ENCODE assay signal across 26 cellular contexts in the genomic region with DNA sequence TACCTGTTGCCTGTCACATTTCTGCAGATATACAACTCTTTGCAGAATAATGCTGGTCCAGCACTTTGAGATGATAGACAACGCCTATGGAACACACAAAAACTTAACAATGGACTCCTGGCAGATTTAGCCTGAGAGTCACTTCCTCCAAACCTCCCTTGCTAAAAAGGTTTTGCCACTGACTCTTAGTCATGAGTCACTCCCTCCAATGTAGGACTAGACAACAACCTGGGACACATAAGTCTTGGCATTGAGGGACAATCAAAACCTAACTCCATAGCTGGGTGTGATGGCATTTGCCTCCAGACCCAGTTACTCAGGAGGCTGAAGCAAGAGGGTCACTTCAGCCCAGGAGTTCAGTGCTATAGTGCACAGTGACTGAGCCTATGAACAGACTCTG. TPM values are rescaled to one million over a fixed set of nuclear protein-coding genes. Genes with fewer than 3 reads are reported as not detected.
DNase-seq lines count a peak whose midpoint lies in the region; ATAC-seq and TF ChIP-seq lines count a peak whose summit lies in the region.
"Had no signal": no experiment of that assay in that cellular context is flagged by ENCODE, and none has a peak within 500 bp of the region (broad histone marks: within the 10 kb centered on the region; RNA-seq: fewer than 3 reads in every experiment).

No MANE protein-coding gene starts in this region.

- no peak overlapping the region for H3K27ac Mint-ChIP-seq in activated CD4-positive, alpha-beta T cell treated with anti-CD3 and anti-CD28 coated beads for 36 hours
- H3K27ac Mint-ChIP-seq: brain; CD14-positive monocyte; mesothelial cell of epicardium; naive thymus-derived CD4-positive, alpha-beta T cell; stimulated activated naive CD8-positive, alpha-beta T cell treated with anti-CD3 and anti-CD28 coated beads, Interleukin-15, Interleukin-2, amounts not matched to agents 100 ng/mL and 50 ng/mL, for 24 hours; T-helper 2 cell treated with Interferon-gamma antibody and Interleukin-4, amounts not matched to agents 5 μg/mL and 100 μg/mL, for 36 hours had no signal

- H3K36me3 Mint-ChIP-seq in activated CD4-positive, alpha-beta T cell treated with anti-CD3 and anti-CD28 coated beads for 36 hours (ENCODE audit: low read depth): no peaks in the 10 kb centered on the region
- H3K36me3 Mint-ChIP-seq: brain, CD14-positive monocyte, mesothelial cell of epicardium had no signal

- no peaks in the 10 kb centered on the region for H3K4me1 Mint-ChIP-seq in activated CD4-positive, alpha-beta T cell treated with anti-CD3 and anti-CD28 coated beads for 36 hours
- H3K4me1 Mint-ChIP-seq: brain; CD14-positive monocyte; mesothelial cell of epicardium; naive thymus-derived CD4-positive, alpha-beta T cell had no signal

- POLR2A ChIA-PET in activated CD4-positive, alpha-beta T cell treated with anti-CD3 and anti-CD28 coated beads for 36 hours (lab: Charles Lee): no interaction called here

- CTCF ChIA-PET in activated CD4-positive, alpha-beta T cell treated with anti-CD3 and anti-CD28 coated beads for 36 hours (lab: Charles Lee): no interaction called here

- no peak overlapping the region for H3K4me3 ChIP-seq in epithelial cell of esophagus (ENCODE audit: low read length)
- H3K4me3 ChIP-seq: adrenal gland, esophagus muscularis mucosa, left ventricle myocardium inferior, vagina had no signal

- peaks cover under 1% of the 10 kb centered on the region for H3K9me3 Mint-ChIP-seq in activated CD4-positive, alpha-beta T cell treated with anti-CD3 and anti-CD28 coated beads for 36 hours (ENCODE audit: low read depth)
- H3K9me3 Mint-ChIP-seq: stimulated activated naive CD8-positive, alpha-beta T cell treated with anti-CD3 and anti-CD28 coated beads, Interleukin-15, Interleukin-2, amounts not matched to agents 100 ng/mL and 50 ng/mL, for 24 hours; T-helper 2 cell treated with Interferon-gamma antibody and Interleukin-4, amounts not matched to agents 5 μg/mL and 100 μg/mL, for 36 hours had no signal

- no peak for TF ChIP-seq CTCF in epithelial cell of esophagus (IDR thresholded peaks at IDR 0.05; ENCODE audit: insufficient read depth, low read depth, low read length, missing control alignments)

- H3K4me3 Mint-ChIP-seq in activated CD4-positive, alpha-beta T cell treated with anti-CD3 and anti-CD28 coated beads for 36 hours: no peak overlapping the region
- H3K4me3 Mint-ChIP-seq: brain; CD14-positive monocyte; mesothelial cell of epicardium; naive thymus-derived CD4-positive, alpha-beta T cell; stimulated activated naive CD8-positive, alpha-beta T cell treated with anti-CD3 and anti-CD28 coated beads, Interleukin-15, Interleukin-2, amounts not matched to agents 100 ng/mL and 50 ng/mL, for 24 hours; T-helper 2 cell treated with Interferon-gamma antibody and Interleukin-4, amounts not matched to agents 5 μg/mL and 100 μg/mL, for 36 hours had no signal

- intact Hi-C loops in activated CD4-positive, alpha-beta T cell treated with anti-CD3 and anti-CD28 coated beads for 36 hours (cut with DNase I, micrococcal nuclease): no loop called here

- H3K27me3 Mint-ChIP-seq in activated CD4-positive, alpha-beta T cell treated with anti-CD3 and anti-CD28 coated beads for 36 hours: peaks cover 4% of the 10 kb centered on the region

- peak; percentile 19 for ATAC-seq in activated CD4-positive, alpha-beta T cell treated with anti-CD3 and anti-CD28 coated beads for 36 hours
- ATAC-seq: naive thymus-derived CD4-positive, alpha-beta T cell had no signal

- no peak for DNase-seq in activated CD4-positive, alpha-beta T cell treated with anti-CD3 and anti-CD28 coated beads for 36 hours
- no peak for DNase-seq in activated CD4-positive, alpha-beta T cell treated with anti-CD3 and anti-CD28 coated beads for 48 hours
- DNase-seq in RKO (ENCODE audit: low spot score): peak; percentile 38
- DNase-seq in epithelial cell of esophagus (ENCODE audit: low read depth): peak; percentile 62
- DNase-seq in lung microvascular endothelial cell (ENCODE audit: low read depth in 2 of 2): peak; percentile 8 to 10
- DNase-seq in NCI-H82 (lab: John Stamatoyannopoulos, UW): no peak
- DNase-seq in dedifferentiated amniotic fluid mesenchymal stem cell (ENCODE audit: extremely low spot score): no peak
- no peak for DNase-seq in iPS-NIHi11 (ENCODE audit: low spot score)
- DNase-seq: activated CD4-positive, alpha-beta T cell treated with anti-CD3 and anti-CD28 coated beads, Interleukin-2, amount 50 U/mL, for 1 hour; activated naive CD4-positive, alpha-beta T cell; activated T-cell treated with anti-CD3 and anti-CD28 coated beads, Interleukin-2, amount 50 U/mL, for 48 hours; adrenal gland; effector CD4-positive, alpha-beta T cell; left ventricle myocardium inferior; naive thymus-derived CD4-positive, alpha-beta T cell; NCI-H1417 treated with DMSO at 0.1 percent for 48 hours; NCI-H748 treated with DMSO at 0.1 percent for 48 hours; stimulated activated CD4-positive, alpha-beta T cell treated with anti-CD3 and anti-CD28 coated beads, Interleukin-15, amount 100 ng/mL, for 24 hours; WERI-Rb-1 had no signal

RNA-seq across cellular contexts. Expression of a gene that starts 22.0 kb away (rescaled TPM):
- total RNA-seq in activated CD4-positive, alpha-beta T cell treated with anti-CD3 and anti-CD28 coated beads for 36 hours: 100 to 1,000 TPM; 132 to 149 TPM
- total RNA-seq in lung microvascular endothelial cell: 109 and 123 TPM in 2 replicates

RNA-seq across cellular contexts. Expression of a gene that starts 44.6 kb away (rescaled TPM):
- total RNA-seq in activated CD4-positive, alpha-beta T cell treated with anti-CD3 and anti-CD28 coated beads for 36 hours: 10 to 100 TPM; 67.9 to 75.2 TPM
- 17.3 and 17.9 TPM in 2 replicates for total RNA-seq in lung microvascular endothelial cell

Comparison
In these comparisons a context has a peak if more than half of its experiments do, and no peak if none do; other contexts are left out.
1. DNase-seq: peak in RKO (single experiment), epithelial cell of esophagus (single experiment) and lung microvascular endothelial cell (2 of 2); none in activated CD4-positive, alpha-beta T cell treated with anti-CD3 and anti-CD28 coated beads for 36 hours (single experiment), activated CD4-positive, alpha-beta T cell treated with anti-CD3 and anti-CD28 coated beads for 48 hours (single experiment), NCI-H82 (single experiment), dedifferentiated amniotic fluid mesenchymal stem cell (single experiment) and iPS-NIHi11 (single experiment).